In genomic region chr11:74412733-74413359, GRCh38 we compare ENCODE assay signal across 1 cellular context.
TF ChIP-seq lines count a peak whose summit lies in the region.

No MANE protein-coding gene starts in this region.

TF ChIP-seq in H1, 55 proteins besides CTCF, POLR2A, EP300 and RAD21:
- TF ChIP-seq HDAC6 (IDR thresholded peaks at IDR 0.05; ENCODE audit: low read depth, low read length) (no peak), TCF12 (IDR thresholded peaks at IDR 0.05; ENCODE audit: low read depth, low read length) (no peak), TAF7 (optimal IDR thresholded peaks at IDR 0.05; ENCODE audit: borderline replicate concordance, low read depth, low read length) (no peak), SIX5 (IDR thresholded peaks at IDR 0.05; ENCODE audit: low read depth, low read length) (no peak)
